In the genomic region with DNA sequence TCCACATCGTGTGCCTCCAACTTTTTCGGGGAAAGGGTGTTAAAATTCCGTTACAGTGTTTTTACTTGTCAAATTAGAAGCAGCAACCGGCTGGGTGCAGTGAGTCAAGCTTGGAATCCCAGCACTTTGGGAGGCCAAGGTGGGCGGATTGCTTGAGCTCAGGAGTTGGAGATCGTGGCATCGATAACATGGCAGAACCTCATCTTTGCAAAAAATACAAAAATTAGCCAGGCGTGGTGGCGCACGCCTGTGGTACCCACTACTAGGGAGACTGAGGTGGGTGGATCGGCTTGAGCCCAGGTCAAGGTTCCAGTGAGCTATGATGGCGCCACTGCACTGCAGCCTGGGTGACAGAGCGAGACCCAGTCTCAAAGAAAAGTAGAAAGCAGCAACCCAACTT, we compare ENCODE assay signal across 9 cellular contexts. TPM values are rescaled to one million over a fixed set of nuclear protein-coding genes. Genes with fewer than 3 reads are reported as not detected.
DNase-seq lines count a peak whose midpoint lies in the region; ATAC-seq, FAIRE-seq and TF ChIP-seq lines count a peak whose summit lies in the region.
"Had no signal": no experiment of that assay in that cellular context is flagged by ENCODE, and none has a peak within 500 bp of the region (broad histone marks: within the 10 kb centered on the region; RNA-seq: fewer than 3 reads in every experiment).

No MANE protein-coding gene starts in this region.

- TF ChIP-seq CTCF in Calu3 (IDR thresholded peaks at IDR 0.05; ENCODE audit: unreplicated experiment) (no peak), RWPE2 (IDR thresholded peaks at IDR 0.05; ENCODE audit: poor library complexity, severe bottlenecking) (no peak), esophagus muscularis mucosa (IDR thresholded peaks at IDR 0.05) (no peak), pancreas (IDR thresholded peaks at IDR 0.05) (no peak), GM20000 (IDR thresholded peaks at IDR 0.05; ENCODE audit: extremely low read depth, missing control alignments) (no peak)

- no peak for TF ChIP-seq EP300 in esophagus muscularis mucosa (IDR thresholded peaks at IDR 0.05)

- no peaks in the 10 kb centered on the region for H3K27me3 Mint-ChIP-seq in Calu3 (ENCODE audit: unreplicated experiment)

- BruUV-seq in Calu3 (replicated peaks; lab: Mats Ljungman, UMichigan) = no TSS peak

- TF ChIP-seq POLR2A in esophagus muscularis mucosa (IDR thresholded peaks at IDR 0.05; ENCODE audit: low read depth) = no peak

- H3K27ac Mint-ChIP-seq in Calu3 (ENCODE audit: unreplicated experiment) = peak overlapping the region; percentile 84

- no peak for FAIRE-seq in pancreas (lab: Jason Lieb, UNC)

- peaks cover 36% of the 10 kb centered on the region for H3K36me3 ChIP-seq in RWPE2 (ENCODE audit: low read depth)
- peaks cover 28 to 56% (median 45%) of the 10 kb centered on the region in 4 donors for H3K36me3 ChIP-seq in esophagus muscularis mucosa
- peaks cover 0 to 16% (median 5%) of the 10 kb centered on the region in 3 donors for H3K36me3 ChIP-seq in pancreas

- H3K27me3 ChIP-seq in RWPE2 (ENCODE audit: insufficient read depth, poor library complexity, severe bottlenecking) = no peaks in the 10 kb centered on the region
- no peaks in the 10 kb centered on the region for H3K27me3 ChIP-seq in esophagus muscularis mucosa
- no peaks in the 10 kb centered on the region for H3K27me3 ChIP-seq in pancreas

- intact Hi-C loops in Calu3 (cut with micrococcal nuclease; ENCODE audit: unreplicated experiment) (no loop called here), esophagus muscularis mucosa (cut with DNase I) (loop anchor here (5.0 kb wide), 1 partner anchor 54 kb away; the partner anchor contains the start of gene MED26), pancreas (cut with DNase I) (loop anchor here in 2 of 3 donors (10.0 kb wide), 1 partner anchor 52 kb away; the partner anchor contains the start of gene MED26 (in 2 of the 2))

- peak overlapping the region; percentile 98 for H3K4me3 ChIP-seq in RWPE2 (ENCODE audit: severe bottlenecking)
- peak overlapping the region; percentile 68 to 97 (median 72) for H3K4me3 ChIP-seq in esophagus muscularis mucosa
- H3K4me3 ChIP-seq in pancreas = peak overlapping the region; percentile 60 to 97 (median 92)

- DNase-seq in Calu3 (no peak), RWPE2 (ENCODE audit: low spot score) (no peak), esophagus muscularis mucosa (ENCODE audit: extremely low spot score) (no peak), pancreas (peak in 1 of 6 donors; percentile 24), GM20000 (ENCODE audit: low spot score) (no peak), NCI-H774 (lab: John Stamatoyannopoulos, UW) (no peak), hepatic stellate cell (ENCODE audit: low spot score) (no peak)
- no peak for DNase-seq in activated effector memory CD4-positive, alpha-beta T cell treated with anti-CD3 and anti-CD28 coated beads, Interleukin-2, amount 50 U/mL, for 16 hours
- DNase-seq: NCI-H524 treated with DMSO at 0.1 percent for 48 hours had no signal

- ATAC-seq in RWPE2 (ENCODE audit: low read depth) (no peak), pancreas (no peak)

- H3K27ac ChIP-seq in RWPE2 (ENCODE audit: poor library complexity, severe bottlenecking) (peak overlapping the region; percentile 58), esophagus muscularis mucosa (replicated peaks in 1 of 4) (peak overlapping the region; percentile 78 to 91 (median 86)), pancreas (peak overlapping the region in 3 of 4 donors; percentile 64 to 77 (median 73))

- H3K9me3 Mint-ChIP-seq in Calu3 (ENCODE audit: low read depth, unreplicated experiment) = no peaks in the 10 kb centered on the region

- CTCF ChIA-PET in Calu3 (lab: Charles Lee) = no interaction called here

- peaks cover 19% of the 10 kb centered on the region for H3K4me1 Mint-ChIP-seq in Calu3 (ENCODE audit: low read depth, unreplicated experiment)

- H3K9me3 ChIP-seq in RWPE2 (ENCODE audit: severe bottlenecking) = no peaks in the 10 kb centered on the region
- H3K9me3 ChIP-seq in esophagus muscularis mucosa = no peaks in the 10 kb centered on the region
- H3K9me3 ChIP-seq in pancreas = no peaks in the 10 kb centered on the region

- H3K4me1 ChIP-seq in RWPE2 (ENCODE audit: insufficient read depth, poor library complexity, severe bottlenecking) (peaks cover 15% of the 10 kb centered on the region), esophagus muscularis mucosa (peaks cover 29 to 85% (median 50%) of the 10 kb centered on the region in 4 donors), pancreas (peaks cover 11 to 38% (median 23%) of the 10 kb centered on the region in 3 donors)

- WGBS in esophagus muscularis mucosa = 52% methylated on average over 11 of the region's 13 CpGs
- 56 to 59% methylated on average over 13 of the region's 13 CpGs for WGBS in pancreas, 2 donors

- peaks cover 60% of the 10 kb centered on the region for H3K36me3 Mint-ChIP-seq in Calu3 (ENCODE audit: insufficient read depth, unreplicated experiment)

- H3K4me3 Mint-ChIP-seq in Calu3 (ENCODE audit: low read depth, unreplicated experiment) = peak overlapping the region; percentile 87

RNA-seq across cellular contexts. Expression of gene SLC35E1, which starts 1.1 kb away (rescaled TPM):
- total RNA-seq in Calu3 (2022) = 41.6 and 46.4 TPM in 2 replicates
- 10 to 100 TPM; 22.8 to 39.7 (median 34.0) TPM for total RNA-seq in esophagus muscularis mucosa
- total RNA-seq in pancreas = 10 to 100 TPM; 32.1 to 42.1 (median 35.5) TPM
- 10 to 100 TPM; 22.9 to 28.2 TPM for polyA plus RNA-seq in pancreas

RNA-seq across cellular contexts. Expression of gene CHERP, which starts 31.1 kb away (rescaled TPM):
- total RNA-seq in Calu3 (2022) (49.3 and 49.8 TPM in 2 replicates), esophagus muscularis mucosa (10 to 100 TPM in 3 of 4 donors, 1 to 10 TPM in 1; 9.1 to 18.0 (median 12.9) TPM), pancreas (10 to 100 TPM; 11.0 to 21.7 (median 16.6) TPM)
- polyA plus RNA-seq in pancreas = 10 to 100 TPM; 23.8 to 26.8 TPM

RNA-seq across cellular contexts. Expression of gene MED26, which starts 54.7 kb away (rescaled TPM):
- 9.0 and 9.6 TPM in 2 replicates for total RNA-seq in Calu3 (2022)
- 10 to 100 TPM in 2 of 4 donors, 1 to 10 TPM in 2; 4.2 to 11.7 (median 8.8) TPM for total RNA-seq in esophagus muscularis mucosa
- total RNA-seq in pancreas = 1 to 10 TPM; 3.9 to 7.1 (median 4.4) TPM
- 1 to 10 TPM; 3.7 to 3.8 TPM for polyA plus RNA-seq in pancreas
